In the genomic region with DNA sequence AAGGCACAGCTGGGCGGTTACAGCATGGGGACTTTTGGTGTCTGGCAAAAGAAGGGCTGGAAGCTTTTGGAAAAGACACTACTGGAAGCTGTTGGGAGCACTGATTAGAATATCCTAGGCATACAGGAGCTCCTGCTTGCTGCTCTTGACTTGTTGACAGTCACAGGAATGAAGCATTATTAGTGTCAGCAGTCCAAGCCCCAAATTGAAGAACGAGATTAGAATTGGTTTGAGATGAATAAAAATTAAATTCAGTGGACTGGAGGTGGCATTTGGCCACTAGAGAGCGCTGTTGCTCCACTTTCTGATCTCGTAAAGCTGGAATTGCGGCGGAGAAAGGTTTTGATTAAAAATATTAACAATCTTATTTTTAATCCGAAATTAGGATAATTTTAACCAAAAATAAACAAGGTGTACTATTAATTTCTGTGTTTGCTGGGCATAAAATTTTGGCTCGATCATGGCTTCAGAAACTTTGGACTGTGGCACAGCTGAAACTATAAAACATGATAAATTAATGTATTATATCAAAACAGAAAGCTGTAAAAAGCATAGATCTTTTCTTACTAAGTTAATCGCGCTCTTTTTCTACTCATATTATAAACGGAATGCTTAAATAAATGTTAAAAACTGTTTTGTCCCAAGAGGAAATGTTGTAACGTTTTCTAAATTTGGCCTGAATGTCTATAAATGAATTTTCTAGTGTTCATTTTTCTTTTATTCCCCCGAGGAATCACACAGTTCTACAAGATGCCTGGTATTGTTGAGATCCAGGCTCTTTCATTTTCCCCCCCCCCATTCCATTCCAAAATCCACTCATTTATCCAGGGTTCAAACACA, we compare ENCODE assay signal across 8 cellular contexts. TPM values are rescaled to one million over a fixed set of nuclear protein-coding genes. Genes with fewer than 3 reads are reported as not detected.
A peak's percentile ranks its signal among the peaks of the same experiment; 100 is the strongest.
DNase-seq lines count a peak whose midpoint lies in the region; ATAC-seq and TF ChIP-seq lines count a peak whose summit lies in the region.

No MANE protein-coding gene starts in this region.

- 4 to 5% methylated on average over 13 of the region's 13 CpGs for WGBS in upper lobe of left lung, 2 donors

- H3K27me3 ChIP-seq in cardiac muscle cell (peaks cover 100% of the 10 kb centered on the region), upper lobe of left lung (peaks cover 0 to 85% (median 58%) of the 10 kb centered on the region in 4 donors)

- H3K4me3 ChIP-seq in cardiac muscle cell = no peak overlapping the region
- H3K4me3 ChIP-seq in upper lobe of left lung = no peak overlapping the region

- no peak for TF ChIP-seq POLR2A in erythroblast (IDR thresholded peaks at IDR 0.05; ENCODE audit: low read length)
- no peak for TF ChIP-seq POLR2A in upper lobe of left lung (IDR thresholded peaks at IDR 0.05)

- no peak for TF ChIP-seq EP300 in upper lobe of left lung (IDR thresholded peaks at IDR 0.05)

- ATAC-seq in upper lobe of left lung (ENCODE audit: low FRiP score in 2 of 2) (no peak), HG03571 (IDR thresholded peaks at IDR 0.05; ENCODE audit: unreplicated experiment) (no peak)

- DNase-seq in cardiac muscle cell (ENCODE audit: low read depth in 1 of 2, low spot score in 1 of 2) (peak; percentile 72 to 82), cardiac septum (ENCODE audit: low spot score) (no peak), NCI-H748 (lab: John Stamatoyannopoulos, UW; ENCODE audit: unreplicated experiment) (peak; percentile 78), erythroblast (lab: John Stamatoyannopoulos, UW) (peak; percentile 61 to 83), nucleus accumbens (lab: John Stamatoyannopoulos, UW) (peak in 42 of 56 donors; percentile 0 to 83 (median 26)), upper lobe of left lung (no peak)
- peak; percentile 74 for DNase-seq in activated CD8-positive, alpha-beta memory T cell treated with anti-CD3 and anti-CD28 coated beads, Interleukin-2, amount 50 U/mL, for 4 hours

- H3K36me3 ChIP-seq in cardiac muscle cell (no peaks in the 10 kb centered on the region), upper lobe of left lung (no peaks in the 10 kb centered on the region)

- peak; percentile 70 for TF ChIP-seq CTCF in cardiac muscle cell (IDR thresholded peaks at IDR 0.05; ENCODE audit: low read depth, low read length)
- TF ChIP-seq CTCF in upper lobe of left lung (IDR thresholded peaks at IDR 0.05) = peak; percentile 57 to 86 (median 81)

- intact Hi-C loops in cardiac septum (cut with DNase I) = loop anchor here (2.0 to 5.0 kb wide), 3 partner anchors 512 to 690 kb away; no protein-coding TSS in a partner anchor

- no peak overlapping the region for H3K27ac ChIP-seq in cardiac muscle cell
- H3K27ac ChIP-seq in upper lobe of left lung = no peak overlapping the region

- no peaks in the 10 kb centered on the region for H3K4me1 ChIP-seq in cardiac muscle cell (ENCODE audit: low read depth)
- peaks cover 29 to 42% (median 34%) of the 10 kb centered on the region in 4 donors for H3K4me1 ChIP-seq in upper lobe of left lung

- no peaks in the 10 kb centered on the region for H3K9me3 ChIP-seq in cardiac muscle cell (ENCODE audit: low read depth)
- no peaks in the 10 kb centered on the region for H3K9me3 ChIP-seq in upper lobe of left lung

RNA-seq across cellular contexts. Expression of a gene that starts 2.4 kb away (rescaled TPM):
- total RNA-seq in cardiac muscle cell = not detected in 2 replicates
- not detected in 2 replicates for polyA plus RNA-seq in cardiac muscle cell
- 1.1 TPM for total RNA-seq in cardiac septum
- 1 to 10 TPM in 1 of 6 donors, under 1 TPM in 4, not detected in 1; 0.43 to 2.3 (median 0.74) TPM for total RNA-seq in upper lobe of left lung

RNA-seq across cellular contexts. Expression of a gene that starts 4.6 kb away (rescaled TPM):
- total RNA-seq in cardiac muscle cell (not detected in 2 replicates), cardiac septum (not detected), upper lobe of left lung (1 to 10 TPM in 1 of 6 donors, under 1 TPM in 1, not detected in 4; 0.40 to 1.2 TPM)
- not detected in 2 replicates for polyA plus RNA-seq in cardiac muscle cell

RNA-seq across cellular contexts. Expression of a gene that starts 10.6 kb away (rescaled TPM):
- not detected in 2 replicates for total RNA-seq in cardiac muscle cell
- polyA plus RNA-seq in cardiac muscle cell = not detected in 2 replicates
- 0.16 TPM for total RNA-seq in cardiac septum
- total RNA-seq in upper lobe of left lung = under 1 TPM in 2 of 6 donors, not detected in 4; 0.47 to 0.55 TPM

RNA-seq across cellular contexts. Expression of a gene that starts 20.1 kb away (rescaled TPM):
- not detected in 2 replicates for total RNA-seq in cardiac muscle cell
- polyA plus RNA-seq in cardiac muscle cell = not detected in 2 replicates
- total RNA-seq in cardiac septum = not detected
- total RNA-seq in upper lobe of left lung = not detected

RNA-seq across cellular contexts. Expression of a gene that starts 24.2 kb away (rescaled TPM):
- total RNA-seq in cardiac muscle cell (not detected in 2 replicates), cardiac septum (0.70 TPM), upper lobe of left lung (under 1 TPM in 2 of 6 donors, not detected in 4; 0.79 to 0.81 TPM)
- polyA plus RNA-seq in cardiac muscle cell = not detected in 2 replicates

Comparison
In these comparisons a context has a peak if more than half of its experiments do, and no peak if none do; other contexts are left out.
1. DNase-seq: peak in cardiac muscle cell (2 of 2), NCI-H748 (single experiment), activated CD8-positive, alpha-beta memory T cell treated with anti-CD3 and anti-CD28 coated beads, Interleukin-2, amount 50 U/mL, for 4 hours (single experiment), erythroblast (2 of 2) and nucleus accumbens (42 of 56); none in cardiac septum (single experiment) and upper lobe of left lung (0 of 2).